Comparison of ENCODE assay signal across 8 cellular contexts in genomic region chr9:2622361-2623045, GRCh38. TPM values are rescaled to one million over a fixed set of nuclear protein-coding genes. Genes with fewer than 3 reads are reported as not detected.
DNase-seq lines count a peak whose midpoint lies in the region; ATAC-seq and TF ChIP-seq lines count a peak whose summit lies in the region.

No MANE protein-coding gene starts in this region.

- no peaks in the 10 kb centered on the region for H4K20me1 ChIP-seq in mammary epithelial cell (ENCODE audit: insufficient read depth, low read length)

- intact Hi-C loops in mammary epithelial cell (cut with micrococcal nuclease), result loop anchor here (5.0 to 10.0 kb wide), 4 partner anchors 105 to 468 kb away; no protein-coding TSS in a partner anchor

- no peak for TF ChIP-seq POLR2A in Peyer's patch (IDR thresholded peaks at IDR 0.05)

- H3K9me3 ChIP-seq in Peyer's patch, result no peaks in the 10 kb centered on the region
- no peaks in the 10 kb centered on the region for H3K9me3 ChIP-seq in mammary epithelial cell (replicated peaks; ENCODE audit: insufficient read depth, low read length)

- peak overlapping the region; percentile 94 for H3K4me2 ChIP-seq in mammary epithelial cell (ENCODE audit: insufficient read depth, low read depth, low read length)

- peak overlapping the region in 3 of 4 donors; percentile 3 to 51 (median 38) for H3K27ac ChIP-seq in Peyer's patch
- H3K27ac ChIP-seq in mammary epithelial cell (ENCODE audit: insufficient read depth, low read depth, low read length), result peak overlapping the region; percentile 32

- DNase-seq in A172 (ENCODE audit: low spot score) (peak; percentile 5), Peyer's patch (peak in 1 of 3 donors; percentile 54), mammary epithelial cell (peak; percentile 54), kidney tubule cell (ENCODE audit: low spot score) (peak; percentile 45), NCI-H2029 (lab: John Stamatoyannopoulos, UW) (no peak)
- peak; percentile 8 for DNase-seq in stimulated activated CD4-positive, alpha-beta T cell treated with anti-CD3 and anti-CD28 coated beads, Interleukin-1b, Interleukin-23, amount 100 ng/mL, for 48 hours

- H3K4me3 ChIP-seq in GM12875 (ENCODE audit: low read depth, low read length) (peak overlapping the region; percentile 27), Peyer's patch (peak overlapping the region; percentile 35 to 76 (median 59)), mammary epithelial cell (replicated peaks in 1 of 3; ENCODE audit: insufficient read depth in 1 of 3, low read depth in 2 of 3, low read length in 3 of 3) (peak overlapping the region; percentile 66 to 86 (median 80))

- peaks cover 44% of the 10 kb centered on the region for H3K79me2 ChIP-seq in mammary epithelial cell (ENCODE audit: insufficient read depth, low read length)

- no TSS peak for BruUV-seq in mammary epithelial cell (replicated peaks; lab: Mats Ljungman, UMichigan)

- in situ Hi-C loops in mammary epithelial cell (cut with MboI; ENCODE audit: low sequenced_read_pairs in 2 of 2), result no loop called here

- TF ChIP-seq CTCF in GM12875 (IDR thresholded peaks at IDR 0.05; ENCODE audit: borderline replicate concordance, insufficient read depth, low read depth, low read length) (no peak), Peyer's patch (IDR thresholded peaks at IDR 0.05) (no peak), mammary epithelial cell (conservative IDR thresholded peaks at IDR 0.05 in 1 of 2, IDR thresholded peaks at IDR 0.05 in 1 of 2; ENCODE audit: extremely low read depth in 1 of 2, insufficient read depth in 1 of 2, low read depth in 1 of 2, low read length in 2 of 2) (no peak)

- WGBS in mammary epithelial cell (ENCODE audit: low coverage, missing lambda C conversion rate), result 18% methylated on average over 4 of the region's 74 CpGs

- peak overlapping the region; percentile 98 for H2AFZ ChIP-seq in mammary epithelial cell (ENCODE audit: low read depth, low read length)

- peak overlapping the region; percentile 66 for H3K9ac ChIP-seq in mammary epithelial cell (ENCODE audit: insufficient read depth, low read length)

- H3K4me1 ChIP-seq in Peyer's patch (peaks cover 0 to 26% (median 3%) of the 10 kb centered on the region in 4 donors), mammary epithelial cell (ENCODE audit: insufficient read depth, low read length) (peaks cover 18% of the 10 kb centered on the region)

- peaks cover 0 to 17% of the 10 kb centered on the region in 2 donors for H3K27me3 ChIP-seq in Peyer's patch
- H3K27me3 ChIP-seq in mammary epithelial cell (ENCODE audit: insufficient read depth, low read length), result no peaks in the 10 kb centered on the region

- CTCF ChIA-PET in mammary epithelial cell (lab: Charles Lee; ENCODE audit: low non-redundant PET), result no interaction called here

- peak; percentile 39 for ATAC-seq in HG02943 (IDR thresholded peaks at IDR 0.05; ENCODE audit: low read depth, unreplicated experiment)

- dilution Hi-C loops in mammary epithelial cell (cut with HindIII; ENCODE audit: low sequenced_read_pairs), result no loop called here

- H3K36me3 ChIP-seq in Peyer's patch (no peaks in the 10 kb centered on the region), mammary epithelial cell (ENCODE audit: insufficient read depth, low read length) (no peaks in the 10 kb centered on the region)

RNA-seq across cellular contexts. Expression of gene VLDLR, which starts 0.9 kb away (rescaled TPM):
- total RNA-seq in A172 (2014; rRNA removed; shearing (Covaris generic)), result 1.8 and 3.8 TPM in 2 replicates
- total RNA-seq in Peyer's patch (1 to 10 TPM in 1 of 4 donors, under 1 TPM in 1, not detected in 2; 0.85 to 2.5 TPM), mammary epithelial cell (10 to 100 TPM; 28.1 to 40.8 TPM)
- 14.5 TPM for polyA plus RNA-seq in mammary epithelial cell
- polyA minus RNA-seq in mammary epithelial cell, result 31.1 TPM

Comparison
In these comparisons a context has a peak if more than half of its experiments do, and no peak if none do; other contexts are left out.
1. H3K4me3 ChIP-seq: peak in every context shown above with its lines; median percentile 80 in mammary epithelial cell; 59 in Peyer's patch; 27 in GM12875.